26 cellular contexts compared by ENCODE assay signal in the genomic region with DNA sequence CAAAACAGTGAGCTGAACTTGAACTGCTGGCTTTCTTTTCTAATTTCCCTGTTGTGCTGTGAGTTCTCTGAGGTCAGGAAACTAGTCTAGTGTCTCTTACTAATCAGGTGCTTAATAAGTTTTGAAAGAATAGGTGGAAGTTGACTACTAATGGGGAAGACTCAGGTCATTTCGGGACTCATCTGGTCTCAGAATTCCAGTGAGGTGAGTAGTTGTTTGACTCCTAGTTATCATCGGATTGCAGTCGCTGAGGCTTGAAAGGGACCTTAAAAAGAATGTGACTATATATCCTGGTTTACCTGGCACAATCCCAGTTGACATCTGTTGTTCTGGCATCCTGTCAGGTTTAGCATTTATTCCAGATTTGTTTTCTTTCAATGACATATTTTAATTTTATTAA.
"Had no signal": no experiment of that assay in that cellular context is flagged by ENCODE, and none has a peak within 500 bp of the region (broad histone marks: within the 10 kb centered on the region; RNA-seq: fewer than 3 reads in every experiment).

No MANE protein-coding gene starts in this region.

- DNase-seq: activated CD4-positive, alpha-beta T cell treated with anti-CD3 and anti-CD28 coated beads, Interleukin-2, amount 10 ng/mL, durations not matched to agents 7 days and 5 days; activated CD8-positive, alpha-beta memory T cell treated with anti-CD3 and anti-CD28 coated beads, Interleukin-2, amount 10 ng/mL, durations not matched to agents 7 days and 5 days; activated CD8-positive, alpha-beta T cell treated with anti-CD3 and anti-CD28 coated beads for 36 hours; activated gamma-delta T cell treated with Interleukin-2 at 50 U/mL for 16 hours; activated T-cell treated with anti-CD3 and anti-CD28 coated beads for 4 hours; aorta; caudate nucleus; dermis blood vessel endothelial cell; effector CD8-positive, alpha-beta T cell; esophagus squamous epithelium; heart right ventricle; left lung; naive thymus-derived CD8-positive, alpha-beta T cell; retina; stimulated activated CD4-positive, alpha-beta T cell treated with anti-CD3 and anti-CD28 coated beads, Interleukin-2, amount 100 ng/mL, for 48 hours; stimulated activated CD8-positive, alpha-beta memory T cell treated with anti-CD3 and anti-CD28 coated beads, Interleukin-4, amount 100 ng/mL, for 48 hours; stimulated activated naive B cell treated with anti-CD40 and anti-IgM and Interleukin-4, amounts not matched to agents 10 μg/mL and 1 μg/mL and 100 μg/mL, for 72 hours; transverse colon had no signal

- H3K27me3 Mint-ChIP-seq: activated CD4-positive, alpha-beta T cell treated with anti-CD3 and anti-CD28 coated beads, Interleukin-2, amount 10 ng/mL, durations not matched to agents 7 days and 5 days; activated CD8-positive, alpha-beta memory T cell treated with anti-CD3 and anti-CD28 coated beads, Interleukin-2, amount 10 ng/mL, durations not matched to agents 7 days and 5 days; activated CD8-positive, alpha-beta T cell treated with anti-CD3 and anti-CD28 coated beads for 36 hours; activated naive CD4-positive, alpha-beta T cell treated with anti-CD3 and anti-CD28 coated beads, Interleukin-2, amount 50 U/mL, for 24 hours; brain; stimulated activated naive B cell treated with anti-CD40 and anti-IgM and Interleukin-4, amounts not matched to agents 10 μg/mL and 1 μg/mL and 100 μg/mL, for 72 hours had no signal

- H3K27ac ChIP-seq: esophagus squamous epithelium, heart right ventricle, left lung, neural progenitor cell, transverse colon, vagina, VCaP had no signal

- H3K4me1 ChIP-seq: esophagus squamous epithelium, heart right ventricle, left lung, neural progenitor cell, transverse colon, vagina had no signal

- H3K36me3 ChIP-seq: esophagus squamous epithelium, heart right ventricle, left lung, neural progenitor cell, transverse colon, vagina had no signal

- H3K36me3 Mint-ChIP-seq: activated CD8-positive, alpha-beta memory T cell treated with anti-CD3 and anti-CD28 coated beads, Interleukin-2, amount 10 ng/mL, durations not matched to agents 7 days and 5 days; activated naive CD4-positive, alpha-beta T cell treated with anti-CD3 and anti-CD28 coated beads, Interleukin-2, amount 50 U/mL, for 24 hours; brain; naive thymus-derived CD8-positive, alpha-beta T cell; neural progenitor cell; stimulated activated naive B cell treated with anti-CD40 and anti-IgM and Interleukin-4, amounts not matched to agents 10 μg/mL and 1 μg/mL and 100 μg/mL, for 72 hours had no signal

- H3K4me2 ChIP-seq: neural progenitor cell had no signal

- H3K4me1 Mint-ChIP-seq: activated CD4-positive, alpha-beta T cell treated with anti-CD3 and anti-CD28 coated beads, Interleukin-2, amount 10 ng/mL, durations not matched to agents 7 days and 5 days; activated CD8-positive, alpha-beta memory T cell treated with anti-CD3 and anti-CD28 coated beads, Interleukin-2, amount 10 ng/mL, durations not matched to agents 7 days and 5 days; activated naive CD4-positive, alpha-beta T cell treated with anti-CD3 and anti-CD28 coated beads, Interleukin-2, amount 50 U/mL, for 24 hours; naive thymus-derived CD8-positive, alpha-beta T cell; neural progenitor cell; stimulated activated naive B cell treated with anti-CD40 and anti-IgM and Interleukin-4, amounts not matched to agents 10 μg/mL and 1 μg/mL and 100 μg/mL, for 72 hours had no signal

- H3K9ac ChIP-seq: neural progenitor cell had no signal

- ATAC-seq: activated CD4-positive, CD25-positive, alpha-beta regulatory T cell treated with anti-CD3 and anti-CD28 coated beads, Interleukin-2, amount 50 U/mL, for 24 hours; activated CD8-positive, alpha-beta memory T cell treated with anti-CD3 and anti-CD28 coated beads, Interleukin-2, amount 10 ng/mL, durations not matched to agents 7 days and 5 days; activated CD8-positive, alpha-beta T cell treated with anti-CD3 and anti-CD28 coated beads for 36 hours; heart right ventricle; left lung; naive thymus-derived CD8-positive, alpha-beta T cell; stimulated activated naive B cell treated with anti-CD40 and anti-IgM and Interleukin-4, amounts not matched to agents 10 μg/mL and 1 μg/mL and 100 μg/mL, for 72 hours had no signal

- H3K4me3 ChIP-seq: esophagus squamous epithelium, heart right ventricle, left lung, lung, neural progenitor cell, transverse colon, vagina had no signal

- H2AFZ ChIP-seq: neural progenitor cell had no signal

- H3K4me3 Mint-ChIP-seq: activated CD4-positive, alpha-beta T cell treated with anti-CD3 and anti-CD28 coated beads, Interleukin-2, amount 10 ng/mL, durations not matched to agents 7 days and 5 days; activated CD8-positive, alpha-beta memory T cell treated with anti-CD3 and anti-CD28 coated beads, Interleukin-2, amount 10 ng/mL, durations not matched to agents 7 days and 5 days; activated CD8-positive, alpha-beta T cell treated with anti-CD3 and anti-CD28 coated beads for 36 hours; activated naive CD4-positive, alpha-beta T cell treated with anti-CD3 and anti-CD28 coated beads, Interleukin-2, amount 50 U/mL, for 24 hours; brain; naive thymus-derived CD8-positive, alpha-beta T cell; neural progenitor cell; stimulated activated naive B cell treated with anti-CD40 and anti-IgM and Interleukin-4, amounts not matched to agents 10 μg/mL and 1 μg/mL and 100 μg/mL, for 72 hours; T-helper 2 cell treated with Interferon-gamma antibody and Interleukin-4, amounts not matched to agents 5 μg/mL and 100 μg/mL, for 36 hours had no signal

- H3K27me3 ChIP-seq: esophagus squamous epithelium, heart right ventricle, left lung, neural progenitor cell, transverse colon, vagina had no signal

- H3K27ac Mint-ChIP-seq: activated CD4-positive, alpha-beta T cell treated with anti-CD3 and anti-CD28 coated beads, Interleukin-2, amount 10 ng/mL, durations not matched to agents 7 days and 5 days; activated CD8-positive, alpha-beta memory T cell treated with anti-CD3 and anti-CD28 coated beads, Interleukin-2, amount 10 ng/mL, durations not matched to agents 7 days and 5 days; activated CD8-positive, alpha-beta T cell treated with anti-CD3 and anti-CD28 coated beads for 36 hours; activated naive CD4-positive, alpha-beta T cell treated with anti-CD3 and anti-CD28 coated beads, Interleukin-2, amount 50 U/mL, for 24 hours; brain; naive thymus-derived CD8-positive, alpha-beta T cell; neural progenitor cell; stimulated activated naive B cell treated with anti-CD40 and anti-IgM and Interleukin-4, amounts not matched to agents 10 μg/mL and 1 μg/mL and 100 μg/mL, for 72 hours; T-helper 2 cell treated with Interferon-gamma antibody and Interleukin-4, amounts not matched to agents 5 μg/mL and 100 μg/mL, for 36 hours had no signal

- H3K9me3 ChIP-seq: esophagus squamous epithelium, heart right ventricle, left lung, transverse colon, vagina had no signal

- H3K9me3 Mint-ChIP-seq: activated CD4-positive, alpha-beta T cell treated with anti-CD3 and anti-CD28 coated beads, Interleukin-2, amount 10 ng/mL, durations not matched to agents 7 days and 5 days; activated CD8-positive, alpha-beta T cell treated with anti-CD3 and anti-CD28 coated beads for 36 hours; brain; neural progenitor cell; stimulated activated naive B cell treated with anti-CD40 and anti-IgM and Interleukin-4, amounts not matched to agents 10 μg/mL and 1 μg/mL and 100 μg/mL, for 72 hours; T-helper 2 cell treated with Interferon-gamma antibody and Interleukin-4, amounts not matched to agents 5 μg/mL and 100 μg/mL, for 36 hours had no signal
